14 cellular contexts compared by ENCODE assay signal in genomic region chr17:45440161-45440859, GRCh38. TPM values are rescaled to one million over a fixed set of nuclear protein-coding genes. Genes with fewer than 3 reads are reported as not detected.
A peak's percentile ranks its signal among the peaks of the same experiment; 100 is the strongest.
DNase-seq lines count a peak whose midpoint lies in the region; ATAC-seq and TF ChIP-seq lines count a peak whose summit lies in the region.
"Had no signal": no experiment of that assay in that cellular context is flagged by ENCODE, and none has a peak within 500 bp of the region (broad histone marks: within the 10 kb centered on the region; RNA-seq: fewer than 3 reads in every experiment).

No MANE protein-coding gene starts in this region.

- H3K36me3 ChIP-seq in SJCRH30, result no peaks in the 10 kb centered on the region

- H3K4me3 ChIP-seq in fibroblast of villous mesenchyme (ENCODE audit: low read depth, low read length) (no peak overlapping the region), SJCRH30 (no peak overlapping the region)
- H3K4me3 ChIP-seq: smooth muscle cell, tibial artery had no signal

- H3K9me3 Mint-ChIP-seq in activated CD8-positive, alpha-beta memory T cell treated with anti-CD3 and anti-CD28 coated beads, Interleukin-2, amount 10 ng/mL, durations not matched to agents 7 days and 5 days (ENCODE audit: low read depth), result no peaks in the 10 kb centered on the region
- H3K9me3 Mint-ChIP-seq in stimulated activated memory B cell treated with anti-CD40 and anti-IgM and Interleukin-4, amounts not matched to agents 10 μg/mL and 1 μg/mL and 100 μg/mL, for 72 hours, result no peaks in the 10 kb centered on the region

- no peak for ATAC-seq in activated CD8-positive, alpha-beta memory T cell treated with anti-CD3 and anti-CD28 coated beads, Interleukin-2, amount 10 ng/mL, durations not matched to agents 7 days and 5 days
- no peak for ATAC-seq in stimulated activated memory B cell treated with anti-CD40 and anti-IgM and Interleukin-4, amounts not matched to agents 10 μg/mL and 1 μg/mL and 100 μg/mL, for 72 hours

- H3K4me1 Mint-ChIP-seq in activated CD8-positive, alpha-beta memory T cell treated with anti-CD3 and anti-CD28 coated beads, Interleukin-2, amount 10 ng/mL, durations not matched to agents 7 days and 5 days, result peaks cover 19% of the 10 kb centered on the region
- H3K4me1 Mint-ChIP-seq in stimulated activated memory B cell treated with anti-CD40 and anti-IgM and Interleukin-4, amounts not matched to agents 10 μg/mL and 1 μg/mL and 100 μg/mL, for 72 hours, result peaks cover 31% of the 10 kb centered on the region

- no peak for TF ChIP-seq CTCF in fibroblast of villous mesenchyme (IDR thresholded peaks at IDR 0.05; ENCODE audit: insufficient read depth, low read depth, low read length)

- H3K27ac ChIP-seq in SJCRH30, result no peak overlapping the region
- H3K27ac ChIP-seq: C4-2B, HL-60, tibial artery had no signal

- H3K27ac Mint-ChIP-seq in activated CD8-positive, alpha-beta memory T cell treated with anti-CD3 and anti-CD28 coated beads, Interleukin-2, amount 10 ng/mL, durations not matched to agents 7 days and 5 days, result peak overlapping the region; percentile 68
- H3K27ac Mint-ChIP-seq in stimulated activated memory B cell treated with anti-CD40 and anti-IgM and Interleukin-4, amounts not matched to agents 10 μg/mL and 1 μg/mL and 100 μg/mL, for 72 hours, result peak overlapping the region; percentile 22

- no peaks in the 10 kb centered on the region for H3K27me3 ChIP-seq in SJCRH30
- H3K27me3 ChIP-seq: tibial artery had no signal

- H3K36me3 Mint-ChIP-seq in activated CD8-positive, alpha-beta memory T cell treated with anti-CD3 and anti-CD28 coated beads, Interleukin-2, amount 10 ng/mL, durations not matched to agents 7 days and 5 days, result peaks cover 4% of the 10 kb centered on the region
- peaks cover 26% of the 10 kb centered on the region for H3K36me3 Mint-ChIP-seq in stimulated activated memory B cell treated with anti-CD40 and anti-IgM and Interleukin-4, amounts not matched to agents 10 μg/mL and 1 μg/mL and 100 μg/mL, for 72 hours

- CTCF ChIA-PET in activated CD8-positive, alpha-beta memory T cell treated with anti-CD3 and anti-CD28 coated beads, Interleukin-2, amount 10 ng/mL, durations not matched to agents 7 days and 5 days (lab: Charles Lee), result interaction anchor here (1.5 kb wide), 1 partner anchor 12 kb away, joined by 7 read pairs; no protein-coding TSS in a partner anchor

- H3K4me3 Mint-ChIP-seq in activated CD8-positive, alpha-beta memory T cell treated with anti-CD3 and anti-CD28 coated beads, Interleukin-2, amount 10 ng/mL, durations not matched to agents 7 days and 5 days, result no peak overlapping the region
- H3K4me3 Mint-ChIP-seq in stimulated activated memory B cell treated with anti-CD40 and anti-IgM and Interleukin-4, amounts not matched to agents 10 μg/mL and 1 μg/mL and 100 μg/mL, for 72 hours, result no peak overlapping the region

- H3K9me3 ChIP-seq in SJCRH30 (replicated peaks), result no peaks in the 10 kb centered on the region
- H3K9me3 ChIP-seq: tibial artery had no signal

- no peaks in the 10 kb centered on the region for H3K27me3 Mint-ChIP-seq in activated CD8-positive, alpha-beta memory T cell treated with anti-CD3 and anti-CD28 coated beads, Interleukin-2, amount 10 ng/mL, durations not matched to agents 7 days and 5 days
- no peaks in the 10 kb centered on the region for H3K27me3 Mint-ChIP-seq in stimulated activated memory B cell treated with anti-CD40 and anti-IgM and Interleukin-4, amounts not matched to agents 10 μg/mL and 1 μg/mL and 100 μg/mL, for 72 hours

- DNase-seq in activated CD8-positive, alpha-beta memory T cell treated with anti-CD3 and anti-CD28 coated beads, Interleukin-2, amount 10 ng/mL, durations not matched to agents 7 days and 5 days, result no peak
- DNase-seq in activated CD8-positive, alpha-beta memory T cell treated with anti-CD3 and anti-CD28 coated beads, Interleukin-2, amount 50 U/mL, for 48 hours, result no peak
- DNase-seq in NCI-H82 treated with DMSO at 0.1 percent for 48 hours (lab: John Stamatoyannopoulos, UW; ENCODE audit: unreplicated experiment), result peak; percentile 61
- peak; percentile 69 for DNase-seq in fibroblast of villous mesenchyme (ENCODE audit: low read depth)
- DNase-seq in SJCRH30, result no peak
- DNase-seq in pons (ENCODE audit: low spot score), result no peak
- no peak for DNase-seq in SHP77 (lab: John Stamatoyannopoulos, UW)
- DNase-seq: amygdala, hippocampal formation had no signal

- H3K4me1 ChIP-seq in SJCRH30, result 0 out of 2 replicates have a peak, but pooled peaks cover 5% of the 10 kb centered on the region
- H3K4me1 ChIP-seq: tibial artery had no signal

RNA-seq across cellular contexts. Expression of gene ARHGAP27, which starts 7.6 kb away (rescaled TPM):
- total RNA-seq in activated CD8-positive, alpha-beta memory T cell treated with anti-CD3 and anti-CD28 coated beads, Interleukin-2, amount 10 ng/mL, durations not matched to agents 7 days and 5 days, result 100 to 1,000 TPM in 1 of 2 experiments, 10 to 100 TPM in 1; 79.5 to 104 TPM
- total RNA-seq in fibroblast of villous mesenchyme, result 0.97 and 1.7 TPM in 2 replicates
- total RNA-seq in SJCRH30 (2014; rRNA removed; shearing (Covaris generic)), result 1.2 and 2.2 TPM in 2 replicates

RNA-seq across cellular contexts. Expression of gene PLEKHM1, which starts 50.2 kb away (rescaled TPM):
- 10 to 100 TPM; 49.0 to 51.2 TPM for total RNA-seq in activated CD8-positive, alpha-beta memory T cell treated with anti-CD3 and anti-CD28 coated beads, Interleukin-2, amount 10 ng/mL, durations not matched to agents 7 days and 5 days
- 20.9 and 25.0 TPM in 2 replicates for total RNA-seq in fibroblast of villous mesenchyme
- 15.4 and 17.0 TPM in 2 replicates for total RNA-seq in SJCRH30 (2014; rRNA removed; shearing (Covaris generic))

Comparison
In these comparisons a context has a peak if more than half of its experiments do, and no peak if none do; other contexts are left out.
1. DNase-seq: peak in NCI-H82 treated with DMSO at 0.1 percent for 48 hours (single experiment) and fibroblast of villous mesenchyme (single experiment); none in activated CD8-positive, alpha-beta memory T cell treated with anti-CD3 and anti-CD28 coated beads, Interleukin-2, amount 10 ng/mL, durations not matched to agents 7 days and 5 days (single experiment), activated CD8-positive, alpha-beta memory T cell treated with anti-CD3 and anti-CD28 coated beads, Interleukin-2, amount 50 U/mL, for 48 hours (single experiment), SJCRH30 (0 of 2), pons (single experiment) and SHP77 (0 of 2).
2. RNA of gene ARHGAP27, which starts 7.6 kb away (total RNA-seq): 79.5 to 104 TPM in activated CD8-positive, alpha-beta memory T cell treated with anti-CD3 and anti-CD28 coated beads, Interleukin-2, amount 10 ng/mL, durations not matched to agents 7 days and 5 days; 1.2 to 2.2 TPM in SJCRH30 and 0.97 to 1.7 TPM in fibroblast of villous mesenchyme; every median in the first group is over 10 times any median in the second.